ENCODE assay signal across 26 cellular contexts in genomic region chr1:225483818-225484656, GRCh38. TPM values are rescaled to one million over a fixed set of nuclear protein-coding genes. Genes with fewer than 3 reads are reported as not detected.
DNase-seq lines count a peak whose midpoint lies in the region; ATAC-seq, FAIRE-seq and TF ChIP-seq lines count a peak whose summit lies in the region.
"Had no signal": no experiment of that assay in that cellular context is flagged by ENCODE, and none has a peak within 500 bp of the region (broad histone marks: within the 10 kb centered on the region; RNA-seq: fewer than 3 reads in every experiment).

No MANE protein-coding gene starts in this region.

- dilution Hi-C loops in endothelial cell of umbilical vein (cut with MboI; ENCODE audit: extremely low pct_ligation_motif_present, low sequenced_read_pairs): no loop called here

- no peak overlapping the region for H3K4me3 Mint-ChIP-seq in activated T-cell treated with anti-CD3 and anti-CD28 coated beads, Interleukin-2, amount 50 U/mL, for 24 hours
- H3K4me3 Mint-ChIP-seq: activated naive CD8-positive, alpha-beta T cell; activated T-cell treated with anti-CD3 and anti-CD28 coated beads, Interleukin-2, amount 50 U/mL, for 72 hours had no signal

- intact Hi-C loops in endothelial cell of umbilical vein (cut with micrococcal nuclease): loop anchor here (5.0 kb wide), 1 partner anchor 168 kb away; the partner anchor contains the start of gene ENAH

- TF ChIP-seq CTCF in endothelial cell of umbilical vein (IDR thresholded peaks at IDR 0.05; ENCODE audit: extremely low read depth in 1 of 2, insufficient read depth in 1 of 2, low read depth in 1 of 2, low read length in 2 of 2): no peak

- H3K9me3 Mint-ChIP-seq in activated T-cell treated with anti-CD3 and anti-CD28 coated beads, Interleukin-2, amount 50 U/mL, for 24 hours: no peaks in the 10 kb centered on the region
- H3K9me3 Mint-ChIP-seq in activated naive CD4-positive, alpha-beta T cell treated with anti-CD3 and anti-CD28 coated beads, Interleukin-2, amount 50 U/mL, for 72 hours: no peaks in the 10 kb centered on the region
- H3K9me3 Mint-ChIP-seq: activated T-cell treated with anti-CD3 and anti-CD28 coated beads, Interleukin-2, amount 50 U/mL, for 72 hours had no signal

- no peak overlapping the region for H3K4me2 ChIP-seq in endothelial cell of umbilical vein (ENCODE audit: insufficient read depth, low read length)

- H3K36me3 Mint-ChIP-seq in activated T-cell treated with anti-CD3 and anti-CD28 coated beads, Interleukin-2, amount 50 U/mL, for 24 hours (ENCODE audit: low read depth): no peaks in the 10 kb centered on the region
- H3K36me3 Mint-ChIP-seq in activated naive CD4-positive, alpha-beta T cell treated with anti-CD3 and anti-CD28 coated beads, Interleukin-2, amount 50 U/mL, for 72 hours: no peaks in the 10 kb centered on the region
- H3K36me3 Mint-ChIP-seq: activated naive CD8-positive, alpha-beta T cell had no signal

- no peaks in the 10 kb centered on the region for H3K4me1 ChIP-seq in endothelial cell of umbilical vein (ENCODE audit: control insufficient read depth, extremely low read depth, insufficient read depth, low read length)
- H3K4me1 ChIP-seq: uterus had no signal

- H3K4me3 ChIP-seq in endothelial cell of umbilical vein (replicated peaks in 1 of 3; ENCODE audit: insufficient read depth in 1 of 3, low read depth in 1 of 3, low read length in 3 of 3): no peak overlapping the region
- H3K4me3 ChIP-seq: skin epidermis, stomach, uterus had no signal

- no peaks in the 10 kb centered on the region for H3K9me1 ChIP-seq in endothelial cell of umbilical vein (replicated peaks; ENCODE audit: control insufficient read depth, extremely low read depth, insufficient read depth, low read length)

- CTCF ChIA-PET in endothelial cell of umbilical vein (lab: Charles Lee): interaction anchor here (1.8 to 6.1 kb wide), 4 partner anchors 9 to 363 kb away, joined by 5 to 23 read pairs (median 8); no protein-coding TSS in a partner anchor

- H3K4me1 Mint-ChIP-seq in activated T-cell treated with anti-CD3 and anti-CD28 coated beads, Interleukin-2, amount 50 U/mL, for 24 hours (ENCODE audit: low read depth): no peaks in the 10 kb centered on the region

- DNase-seq in activated T-cell treated with anti-CD3 and anti-CD28 coated beads, Interleukin-2, amount 50 U/mL, for 24 hours: no peak
- DNase-seq in activated T-cell treated with anti-CD3 and anti-CD28 coated beads, Interleukin-2, amount 50 U/mL, for 48 hours: no peak
- no peak for DNase-seq in endothelial cell of umbilical vein (ENCODE audit: low read depth, low spot score)
- peak; percentile 21 for DNase-seq in midbrain (lab: John Stamatoyannopoulos, UW)
- DNase-seq in superior temporal gyrus (ENCODE audit: extremely low spot score): peak; percentile 43
- no peak for DNase-seq in stimulated activated CD8-positive, alpha-beta memory T cell treated with anti-CD3 and anti-CD28 coated beads, Interleukin-4, amount 100 ng/mL, for 48 hours
- DNase-seq in activated naive CD4-positive, alpha-beta T cell treated with anti-CD3 and anti-CD28 coated beads, Interleukin-2, amount 50 U/mL, for 72 hours (ENCODE audit: low spot score in 2 of 2): no peak
- DNase-seq: activated T-cell treated with anti-CD3 and anti-CD28 coated beads, Interleukin-2, amount 50 U/mL, for 72 hours; C1 segment of cervical spinal cord; Kasumi-1; NCI-H1105; NCI-H2171; NCI-H774; occipital lobe; OCI-M1; SHP77 treated with DMSO at 0.1 percent for 48 hours; stimulated activated CD4-positive, alpha-beta T cell treated with anti-CD3 and anti-CD28 coated beads, Interleukin-2, amount 100 ng/mL, for 48 hours; stomach had no signal

- no peaks in the 10 kb centered on the region for H3K36me3 ChIP-seq in endothelial cell of umbilical vein (ENCODE audit: control insufficient read depth in 2 of 2, extremely low read depth in 1 of 2, insufficient read depth in 2 of 2, low read length in 2 of 2)
- H3K36me3 ChIP-seq: stomach, uterus had no signal

- peaks cover 3% of the 10 kb centered on the region for H3K27me3 Mint-ChIP-seq in activated T-cell treated with anti-CD3 and anti-CD28 coated beads, Interleukin-2, amount 50 U/mL, for 24 hours
- H3K27me3 Mint-ChIP-seq: activated naive CD8-positive, alpha-beta T cell had no signal

- no peaks in the 10 kb centered on the region for H3K9me3 ChIP-seq in endothelial cell of umbilical vein (replicated peaks; ENCODE audit: control insufficient read depth, insufficient read depth, low read length)
- H3K9me3 ChIP-seq: stomach, uterus had no signal

- H3K79me2 ChIP-seq in endothelial cell of umbilical vein (ENCODE audit: control insufficient read depth, insufficient read depth, low read length): no peaks in the 10 kb centered on the region

- no peak for ATAC-seq in activated naive CD4-positive, alpha-beta T cell treated with anti-CD3 and anti-CD28 coated beads, Interleukin-2, amount 50 U/mL, for 72 hours
- ATAC-seq in HG03097 (IDR thresholded peaks at IDR 0.05; ENCODE audit: low FRiP score, unreplicated experiment): no peak
- ATAC-seq: activated T-cell treated with anti-CD3 and anti-CD28 coated beads, Interleukin-2, amount 50 U/mL, for 72 hours had no signal

- no peaks in the 10 kb centered on the region for H4K20me1 ChIP-seq in endothelial cell of umbilical vein (replicated peaks; ENCODE audit: control insufficient read depth, extremely low read depth, insufficient read depth, low read length)

- no peak overlapping the region for H3K9ac ChIP-seq in endothelial cell of umbilical vein (replicated peaks; ENCODE audit: extremely low read depth, insufficient read depth, low read length)

- FAIRE-seq in endothelial cell of umbilical vein (lab: Jason Lieb, UNC): no peak
- FAIRE-seq: A204.1, colon, endometrium, HTR-8/SVneo had no signal

- TF ChIP-seq POLR2A in endothelial cell of umbilical vein (IDR thresholded peaks at IDR 0.05; ENCODE audit: low read depth, low read length): no peak

- H3K27ac Mint-ChIP-seq in activated T-cell treated with anti-CD3 and anti-CD28 coated beads, Interleukin-2, amount 50 U/mL, for 24 hours: peak overlapping the region; percentile 32
- H3K27ac Mint-ChIP-seq in activated naive CD4-positive, alpha-beta T cell treated with anti-CD3 and anti-CD28 coated beads, Interleukin-2, amount 50 U/mL, for 72 hours: no peak overlapping the region
- H3K27ac Mint-ChIP-seq: activated naive CD8-positive, alpha-beta T cell; activated T-cell treated with anti-CD3 and anti-CD28 coated beads, Interleukin-2, amount 50 U/mL, for 72 hours had no signal

- H3K27ac ChIP-seq in endothelial cell of umbilical vein (ENCODE audit: insufficient read depth, low read depth, low read length): no peak overlapping the region
- H3K27ac ChIP-seq: skin epidermis, uterus had no signal

- H3K27me3 ChIP-seq in endothelial cell of umbilical vein (ENCODE audit: control insufficient read depth in 2 of 2, insufficient read depth in 2 of 2, low read length in 2 of 2): no peaks in the 10 kb centered on the region
- H3K27me3 ChIP-seq: stomach, uterus had no signal

- H2AFZ ChIP-seq in endothelial cell of umbilical vein (ENCODE audit: low read depth, low read length): no peak overlapping the region

- POLR2A ChIA-PET in endothelial cell of umbilical vein (lab: Charles Lee): interaction anchor here (0.6 kb wide), 1 partner anchor 295 kb away, joined by 3 read pairs; no protein-coding TSS in a partner anchor

- TSS peak; percentile 7 for BruUV-seq in endothelial cell of umbilical vein (replicated peaks; lab: Mats Ljungman, UMichigan)

TF ChIP-seq in endothelial cell of umbilical vein, 7 proteins besides CTCF, POLR2A, EP300 and RAD21:
- TF ChIP-seq GATA2 (IDR thresholded peaks at IDR 0.05; ENCODE audit: insufficient read depth, insufficient read length, low read depth, low read length) (no peak), MAX (IDR thresholded peaks at IDR 0.05; ENCODE audit: insufficient read depth, insufficient read length) (no peak), POLR2AphosphoS5 (IDR thresholded peaks at IDR 0.05; ENCODE audit: insufficient read depth, low read depth, low read length) (no peak), JUN (IDR thresholded peaks at IDR 0.05; ENCODE audit: borderline replicate concordance, insufficient read depth, insufficient read length, low read depth) (no peak), FOS (IDR thresholded peaks at IDR 0.05; ENCODE audit: borderline replicate concordance, insufficient read depth, low read length) (no peak), MYC (IDR thresholded peaks at IDR 0.05; ENCODE audit: low read depth, low read length) (no peak), EZH2 (IDR thresholded peaks at IDR 0.05; ENCODE audit: borderline replicate concordance, low read depth, low read length, severe bottlenecking) (no peak)
TF ChIP-seq in endothelial cell of umbilical vein: peak in this region for 0.

RNA-seq across cellular contexts. Expression of gene LBR, which starts 56.2 kb away (rescaled TPM):
- 107 and 119 TPM in 2 replicates for total RNA-seq in endothelial cell of umbilical vein
- 49.9 and 53.9 TPM in 2 replicates for polyA plus RNA-seq in endothelial cell of umbilical vein
- polyA plus RNA-seq in endothelial cell of umbilical vein (2011; cell fraction: cytosol; rRNA removed): 31.6 and 32.5 TPM in 2 replicates
- 61.2 and 66.7 TPM in 2 replicates for polyA plus RNA-seq in endothelial cell of umbilical vein (2011; cell fraction: nucleus; rRNA removed)
- polyA plus RNA-seq in endothelial cell of umbilical vein (2012): 28.3 and 55.2 TPM in 2 replicates
- polyA minus RNA-seq in endothelial cell of umbilical vein: 83.4 and 86.8 TPM in 2 replicates
- polyA minus RNA-seq in endothelial cell of umbilical vein (2011; cell fraction: cytosol; rRNA and poly(A)+ RNA removed): 25.3 TPM
- 53.2 and 76.4 TPM in 2 replicates for polyA minus RNA-seq in endothelial cell of umbilical vein (2011; cell fraction: nucleus; rRNA and poly(A)+ RNA removed)
- 100 to 1,000 TPM; 161 to 174 TPM for total RNA-seq in activated naive CD4-positive, alpha-beta T cell treated with anti-CD3 and anti-CD28 coated beads, Interleukin-2, amount 50 U/mL, for 72 hours

Comparison
In these comparisons a context has a peak if more than half of its experiments do, and no peak if none do; other contexts are left out.
1. DNase-seq: peak in midbrain (single experiment) and superior temporal gyrus (single experiment); none in activated T-cell treated with anti-CD3 and anti-CD28 coated beads, Interleukin-2, amount 50 U/mL, for 24 hours (single experiment), activated T-cell treated with anti-CD3 and anti-CD28 coated beads, Interleukin-2, amount 50 U/mL, for 48 hours (0 of 2), endothelial cell of umbilical vein (single experiment), stimulated activated CD8-positive, alpha-beta memory T cell treated with anti-CD3 and anti-CD28 coated beads, Interleukin-4, amount 100 ng/mL, for 48 hours (single experiment) and activated naive CD4-positive, alpha-beta T cell treated with anti-CD3 and anti-CD28 coated beads, Interleukin-2, amount 50 U/mL, for 72 hours (0 of 2).